ENCODE assay signal across 33 cellular contexts in genomic region chr21:28617300-28617699, GRCh38.
"Had no signal": no experiment of that assay in that cellular context is flagged by ENCODE, and none has a peak within 500 bp of the region (broad histone marks: within the 10 kb centered on the region; RNA-seq: fewer than 3 reads in every experiment).

No MANE protein-coding gene starts in this region.

- H3K36me3 ChIP-seq: ascending aorta, breast epithelium, MG63, SJCRH30, WERI-Rb-1 had no signal

- H3K4me1 Mint-ChIP-seq: activated CD4-positive, alpha-beta T cell treated with anti-CD3 and anti-CD28 coated beads, Interleukin-2, amount 10 ng/mL, durations not matched to agents 24 days and 14 days; activated naive CD4-positive, alpha-beta T cell treated with anti-CD3 and anti-CD28 coated beads, Interleukin-2, amount 50 U/mL, for 24 hours had no signal

- H3K27ac ChIP-seq: body of pancreas, breast epithelium, RWPE1, SJCRH30, SK-N-MC, WERI-Rb-1 had no signal

- H3K4me3 Mint-ChIP-seq: activated CD4-positive, alpha-beta T cell treated with anti-CD3 and anti-CD28 coated beads, Interleukin-2, amount 10 ng/mL, durations not matched to agents 24 days and 14 days; activated CD8-positive, alpha-beta T cell treated with anti-CD3 and anti-CD28 coated beads, Interleukin-2, amount 10 ng/mL, durations not matched to agents 7 days and 5 days; activated naive CD4-positive, alpha-beta T cell treated with anti-CD3 and anti-CD28 coated beads, Interleukin-2, amount 50 U/mL, for 24 hours; activated naive CD8-positive, alpha-beta T cell treated with anti-CD3 and anti-CD28 coated beads, Interleukin-2, amount 10 ng/mL, durations not matched to agents 7 days and 5 days; activated T-cell treated with anti-CD3 and anti-CD28 coated beads, Interleukin-2, amount 50 U/mL, for 24 hours had no signal

- H3K4me3 ChIP-seq: ascending aorta, body of pancreas, breast epithelium, MG63, SJCRH30, SK-N-MC had no signal

- H3K4me1 ChIP-seq: body of pancreas, breast epithelium, SJCRH30 had no signal

- H3K27me3 ChIP-seq: ascending aorta, body of pancreas, breast epithelium, MG63, SJCRH30 had no signal

- DNase-seq: activated CD4-positive, alpha-beta T cell treated with anti-CD3 and anti-CD28 coated beads, Interleukin-2, amount 10 ng/mL, durations not matched to agents 24 days and 14 days; activated CD4-positive, alpha-beta T cell treated with anti-CD3 and anti-CD28 coated beads, Interleukin-2, amount 50 U/mL, for 48 hours; activated CD8-positive, alpha-beta T cell treated with anti-CD3 and anti-CD28 coated beads, Interleukin-2, amount 10 ng/mL, durations not matched to agents 7 days and 5 days; activated gamma-delta T cell; activated naive CD4-positive, alpha-beta T cell treated with Interleukin-2 at 50 U/mL for 16 hours; activated naive CD8-positive, alpha-beta T cell treated with anti-CD3 and anti-CD28 coated beads, Interleukin-2, amount 10 ng/mL, durations not matched to agents 7 days and 5 days; activated T-cell treated with anti-CD3 and anti-CD28 coated beads, Interleukin-2, amount 50 U/mL, for 24 hours; amygdala; body of pancreas; caudate nucleus; cerebellar nuclear complex; Kasumi-1; KG1; MG63; NCI-H1092; NCI-H1436 treated with DMSO at 0.1 percent for 48 hours; NCI-H1694 treated with DMSO at 0.1 percent for 48 hours; NCI-H2029; NCI-H345; NCI-H526; NCI-H748 treated with DMSO at 0.1 percent for 48 hours; NK-92 treated with Interleukin-12 subunit alpha and Interleukin-12 subunit beta, amount 100 ng/mL, for 24 hours; PC-3; SHP77; SJCRH30; T1000; WERI-Rb-1 had no signal

- ATAC-seq: activated CD8-positive, alpha-beta T cell treated with anti-CD3 and anti-CD28 coated beads, Interleukin-2, amount 10 ng/mL, durations not matched to agents 7 days and 5 days; body of pancreas; PC-3 had no signal

- H3K27me3 Mint-ChIP-seq: activated CD4-positive, alpha-beta T cell treated with anti-CD3 and anti-CD28 coated beads, Interleukin-2, amount 10 ng/mL, durations not matched to agents 24 days and 14 days; activated naive CD4-positive, alpha-beta T cell treated with anti-CD3 and anti-CD28 coated beads, Interleukin-2, amount 50 U/mL, for 24 hours; activated naive CD8-positive, alpha-beta T cell treated with anti-CD3 and anti-CD28 coated beads, Interleukin-2, amount 10 ng/mL, durations not matched to agents 7 days and 5 days; activated T-cell treated with anti-CD3 and anti-CD28 coated beads, Interleukin-2, amount 50 U/mL, for 24 hours had no signal

- H3K9me3 Mint-ChIP-seq: activated T-cell treated with anti-CD3 and anti-CD28 coated beads, Interleukin-2, amount 50 U/mL, for 24 hours had no signal

- H3K9me3 ChIP-seq: ascending aorta, body of pancreas, breast epithelium, SJCRH30 had no signal

- H3K27ac Mint-ChIP-seq: activated CD4-positive, alpha-beta T cell treated with anti-CD3 and anti-CD28 coated beads, Interleukin-2, amount 10 ng/mL, durations not matched to agents 24 days and 14 days; activated CD8-positive, alpha-beta T cell treated with anti-CD3 and anti-CD28 coated beads, Interleukin-2, amount 10 ng/mL, durations not matched to agents 7 days and 5 days; activated naive CD4-positive, alpha-beta T cell treated with anti-CD3 and anti-CD28 coated beads, Interleukin-2, amount 50 U/mL, for 24 hours; activated naive CD8-positive, alpha-beta T cell treated with anti-CD3 and anti-CD28 coated beads, Interleukin-2, amount 10 ng/mL, durations not matched to agents 7 days and 5 days; activated T-cell treated with anti-CD3 and anti-CD28 coated beads, Interleukin-2, amount 50 U/mL, for 24 hours; activated T-helper 2 cell treated with anti-CD3 and anti-CD28 coated beads, Interferon-gamma antibody, Interleukin-2, Interleukin-4, amounts not matched to agents 10 μg/mL and 5 μg/mL and 100 μg/mL, durations not matched to agents 14 hours and 24 hours and 36 hours had no signal
